Comparison of ENCODE assay signal across 8 cellular contexts in genomic region chr19:13794752-13795589, GRCh38. TPM values are rescaled to one million over a fixed set of nuclear protein-coding genes. Genes with fewer than 3 reads are reported as not detected.
DNase-seq lines count a peak whose midpoint lies in the region; ATAC-seq lines count a peak whose summit lies in the region.

ZSWIM4 (plus strand) TSS chr19:13795443; CDS start chr19:13795649, 206 bp downstream.

- H3K36me3 ChIP-seq in BLaER1 treated with 17β-estradiol and CSF1 and Interleukin-3, amounts not matched to agents 10 nM and 100 nM = peaks cover 0 to 18% (median 6%) of the 10 kb centered on the region in 11 experiments; a peak in 10 of 22 replicates

- peak within 1 kb of the TSS; percentile 90 to 98 (median 94) for H3K9ac ChIP-seq in BLaER1 treated with 17β-estradiol and CSF1 and Interleukin-3, amounts not matched to agents 10 nM and 100 nM

- H3K4me2 ChIP-seq in BLaER1 treated with 17β-estradiol and CSF1 and Interleukin-3, amounts not matched to agents 10 nM and 100 nM = peak within 1 kb of the TSS; percentile 92 to 99 (median 98)

- peak within 1 kb of the TSS; percentile 99 for H3K4me3 Mint-ChIP-seq in activated CD4-positive, alpha-beta T cell treated with anti-CD3 and anti-CD28 coated beads, Interleukin-2, amount 10 ng/mL, durations not matched to agents 7 days and 5 days

- peaks cover 34 to 66% (median 52%) of the 10 kb centered on the region in 10 experiments for H3K4me1 ChIP-seq in BLaER1 treated with 17β-estradiol and CSF1 and Interleukin-3, amounts not matched to agents 10 nM and 100 nM

- no peaks in the 10 kb centered on the region for H3K9me3 Mint-ChIP-seq in activated CD4-positive, alpha-beta T cell treated with anti-CD3 and anti-CD28 coated beads, Interleukin-2, amount 10 ng/mL, durations not matched to agents 7 days and 5 days

- H3K27me3 ChIP-seq in BLaER1 treated with 17β-estradiol and CSF1 and Interleukin-3, amounts not matched to agents 10 nM and 100 nM = no peaks in the 10 kb centered on the region

- H3K36me3 Mint-ChIP-seq in activated CD4-positive, alpha-beta T cell treated with anti-CD3 and anti-CD28 coated beads, Interleukin-2, amount 10 ng/mL, durations not matched to agents 7 days and 5 days (ENCODE audit: low read depth) = no peaks in the 10 kb centered on the region

- POLR2A ChIA-PET in activated CD4-positive, alpha-beta T cell treated with anti-CD3 and anti-CD28 coated beads, Interleukin-2, amount 10 ng/mL, durations not matched to agents 7 days and 5 days (lab: Charles Lee) = interaction anchor here (0.5 to 1.1 kb wide), 2 partner anchors 20 to 66 kb away, joined by 3 to 4 read pairs; no protein-coding TSS in a partner anchor

- CTCF ChIA-PET in activated CD4-positive, alpha-beta T cell treated with anti-CD3 and anti-CD28 coated beads, Interleukin-2, amount 10 ng/mL, durations not matched to agents 7 days and 5 days (lab: Charles Lee) = interaction anchor here (1.1 to 1.6 kb wide), 4 partner anchors 11 to 67 kb away, joined by 3 to 8 read pairs (median 4); no protein-coding TSS in a partner anchor

- peak within 1 kb of the TSS; percentile 90 to 99 (median 98) for H3K4me3 ChIP-seq in BLaER1 treated with 17β-estradiol and CSF1 and Interleukin-3, amounts not matched to agents 10 nM and 100 nM

- no peaks in the 10 kb centered on the region for H3K27me3 Mint-ChIP-seq in activated CD4-positive, alpha-beta T cell treated with anti-CD3 and anti-CD28 coated beads, Interleukin-2, amount 10 ng/mL, durations not matched to agents 7 days and 5 days

- peaks cover 0 to 12% (median 4%) of the 10 kb centered on the region in 11 experiments; a peak in 4 of 22 replicates for H4K20me1 ChIP-seq in BLaER1 treated with 17β-estradiol and CSF1 and Interleukin-3, amounts not matched to agents 10 nM and 100 nM

- ATAC-seq in GM19351 (IDR thresholded peaks at IDR 0.05; ENCODE audit: unreplicated experiment) (peak; percentile 88), HG03520 (IDR thresholded peaks at IDR 0.05; ENCODE audit: unreplicated experiment) (peak; percentile 94), left lobe of liver (peak; percentile 97)

- H3K9me3 ChIP-seq in BLaER1 treated with 17β-estradiol and CSF1 and Interleukin-3, amounts not matched to agents 10 nM and 100 nM (replicated peaks in 1 of 11) = no peaks in the 10 kb centered on the region

- H3K27ac Mint-ChIP-seq in activated CD4-positive, alpha-beta T cell treated with anti-CD3 and anti-CD28 coated beads, Interleukin-2, amount 10 ng/mL, durations not matched to agents 7 days and 5 days = peak within 1 kb of the TSS; percentile 98

- H3K4me1 Mint-ChIP-seq in activated CD4-positive, alpha-beta T cell treated with anti-CD3 and anti-CD28 coated beads, Interleukin-2, amount 10 ng/mL, durations not matched to agents 7 days and 5 days = peaks cover 38% of the 10 kb centered on the region

- peak within 1 kb of the TSS; percentile 89 to 96 (median 94) for H3K27ac ChIP-seq in BLaER1 treated with 17β-estradiol and CSF1 and Interleukin-3, amounts not matched to agents 10 nM and 100 nM

- DNase-seq in NCI-H526 treated with DMSO at 0.1 percent for 48 hours (lab: John Stamatoyannopoulos, UW) (peak; percentile 89), dedifferentiated amniotic fluid mesenchymal stem cell (ENCODE audit: extremely low spot score) (peak; percentile 99), left lobe of liver (ENCODE audit: low spot score) (peak; percentile 99)
- peak; percentile 98 for DNase-seq in activated CD4-positive, alpha-beta T cell treated with anti-CD3 and anti-CD28 coated beads, Interleukin-2, amount 10 ng/mL, durations not matched to agents 7 days and 5 days
- peak; percentile 94 to 96 for DNase-seq in stimulated activated CD4-positive, alpha-beta T cell treated with anti-CD3 and anti-CD28 coated beads, Interleukin-2, amount 100 ng/mL, for 24 hours

RNA-seq across cellular contexts. Expression of gene ZSWIM4, which starts in this region (rescaled TPM):
- 1 to 10 TPM; 6.0 to 6.2 TPM for total RNA-seq in activated CD4-positive, alpha-beta T cell treated with anti-CD3 and anti-CD28 coated beads, Interleukin-2, amount 10 ng/mL, durations not matched to agents 7 days and 5 days
- 1.5 TPM for total RNA-seq in left lobe of liver

Comparison
In these comparisons a context has a peak if more than half of its experiments do, and no peak if none do; other contexts are left out.
1. Peak in every context shown above with its lines: DNase-seq, ATAC-seq, H3K4me3 ChIP-seq and H3K27ac ChIP-seq.